ENCODE assay signal across 8 cellular contexts in genomic region chr5:146965781-146966659, GRCh38.
DNase-seq lines count a peak whose midpoint lies in the region; ATAC-seq and TF ChIP-seq lines count a peak whose summit lies in the region.

No MANE protein-coding gene starts in this region.

- no peak for TF ChIP-seq POLR2A in prostate gland (IDR thresholded peaks at IDR 0.05)

- POLR2A ChIA-PET in HEK293T (lab: Yijun Ruan, JAX) = no interaction called here

- H3K4me1 Mint-ChIP-seq in glutamatergic neuron (ENCODE audit: low read depth, unreplicated experiment) = peaks cover 14% of the 10 kb centered on the region

- no peaks in the 10 kb centered on the region; the same call in 1 of the 2 replicates for H3K27me3 ChIP-seq in MG63
- no peaks in the 10 kb centered on the region for H3K27me3 ChIP-seq in RWPE2 (ENCODE audit: insufficient read depth, poor library complexity, severe bottlenecking)
- H3K27me3 ChIP-seq in prostate gland (replicated peaks; ENCODE audit: insufficient read depth) = no peaks in the 10 kb centered on the region

- no peaks in the 10 kb centered on the region for H3K9me3 Mint-ChIP-seq in glutamatergic neuron (ENCODE audit: unreplicated experiment)

- intact Hi-C loops in prostate gland (cut with DNase I) = loop anchor here (2.0 to 10.0 kb wide), 3 partner anchors 219 to 421 kb away; no protein-coding TSS in a partner anchor

- no peaks in the 10 kb centered on the region for H3K9me3 ChIP-seq in MG63
- H3K9me3 ChIP-seq in RWPE2 (ENCODE audit: severe bottlenecking) = no peaks in the 10 kb centered on the region
- no peaks in the 10 kb centered on the region for H3K9me3 ChIP-seq in prostate gland

- H3K4me3 Mint-ChIP-seq in glutamatergic neuron (ENCODE audit: unreplicated experiment) = no peak overlapping the region

- 34% methylated on average over 15 of the region's 15 CpGs for WGBS in prostate gland

- H3K4me3 ChIP-seq in MG63 (no peak overlapping the region), RWPE2 (ENCODE audit: severe bottlenecking) (no peak overlapping the region), prostate gland (no peak overlapping the region)

- peak; percentile 84 for ATAC-seq in RWPE2 (ENCODE audit: low read depth)

- H3K4me1 ChIP-seq in RWPE2 (ENCODE audit: insufficient read depth, poor library complexity, severe bottlenecking) = peaks cover 2% of the 10 kb centered on the region
- no peaks in the 10 kb centered on the region for H3K4me1 ChIP-seq in prostate gland (replicated peaks)

- H3K36me3 ChIP-seq in MG63 (no peaks in the 10 kb centered on the region), RWPE2 (ENCODE audit: low read depth) (no peaks in the 10 kb centered on the region), prostate gland (no peaks in the 10 kb centered on the region)

- DNase-seq in HEK293T (ENCODE audit: extremely low spot score) (peak; percentile 68), MG63 (peak; percentile 48), RWPE2 (ENCODE audit: low spot score) (no peak), glutamatergic neuron (peak; percentile 33), prostate gland (ENCODE audit: low spot score) (peak; percentile 68), OCI-M2 (lab: John Stamatoyannopoulos, UW; ENCODE audit: unreplicated experiment) (no peak)
- DNase-seq in activated naive CD4-positive, alpha-beta T cell treated with anti-CD3 and anti-CD28 coated beads, Interleukin-2, amount 50 U/mL, for 16 hours = peak; percentile 20

- CTCF ChIA-PET in HEK293T (lab: Yijun Ruan, JAX) = interaction anchor here (0.7 to 2.9 kb wide), 11 partner anchors 10 to 519 kb away, joined by 3 to 26 read pairs (median 4); partner anchors contain the start of gene TCERG1

- no peaks in the 10 kb centered on the region for H3K36me3 Mint-ChIP-seq in glutamatergic neuron (ENCODE audit: unreplicated experiment)

- H3K27ac ChIP-seq in RWPE2 (ENCODE audit: poor library complexity, severe bottlenecking) = no peak overlapping the region
- no peak overlapping the region for H3K27ac ChIP-seq in prostate gland

- H3K27ac Mint-ChIP-seq in glutamatergic neuron (ENCODE audit: unreplicated experiment) = no peak overlapping the region

- no peaks in the 10 kb centered on the region for H3K27me3 Mint-ChIP-seq in glutamatergic neuron (ENCODE audit: unreplicated experiment)

- TF ChIP-seq CTCF in GM12874 (IDR thresholded peaks at IDR 0.05; ENCODE audit: insufficient read depth, low read depth, low read length) = peak; percentile 67
- peak; percentile 94 for TF ChIP-seq CTCF in RWPE2 (IDR thresholded peaks at IDR 0.05; ENCODE audit: poor library complexity, severe bottlenecking)
- TF ChIP-seq CTCF in glutamatergic neuron (IDR thresholded peaks at IDR 0.05; ENCODE audit: partially characterized antibody, unreplicated experiment) = peak; percentile 95
- peak; percentile 88 to 97 (median 92) for TF ChIP-seq CTCF in prostate gland (IDR thresholded peaks at IDR 0.05)

TF ChIP-seq in HEK293T, 16 proteins besides CTCF, POLR2A, EP300 and RAD21:
- no peak for TF ChIP-seq NFRKB (IDR thresholded peaks at IDR 0.05)
- TF ChIP-seq L3MBTL2 (conservative IDR thresholded peaks at IDR 0.05) = no peak
- no peak for TF ChIP-seq ELF4 (IDR thresholded peaks at IDR 0.05)
- no peak for TF ChIP-seq FOXA1 (IDR thresholded peaks at IDR 0.05)
- no peak for TF ChIP-seq TARDBP (IDR thresholded peaks at IDR 0.05)
- no peak for TF ChIP-seq BHLHE40 (IDR thresholded peaks at IDR 0.05; ENCODE audit: borderline replicate concordance)
- TF ChIP-seq SUZ12 (IDR thresholded peaks at IDR 0.05) = no peak
- no peak for TF ChIP-seq ZNF384 (IDR thresholded peaks at IDR 0.05)
- TF ChIP-seq ARNT (IDR thresholded peaks at IDR 0.05) = no peak
- TF ChIP-seq SP1 (IDR thresholded peaks at IDR 0.05) = no peak
- no peak for TF ChIP-seq FOXM1 (IDR thresholded peaks at IDR 0.05; ENCODE audit: borderline replicate concordance)
- TF ChIP-seq LEF1 (IDR thresholded peaks at IDR 0.05; ENCODE audit: borderline replicate concordance) = no peak
- TF ChIP-seq FOXK2 (IDR thresholded peaks at IDR 0.05) = no peak
- no peak for TF ChIP-seq PKNOX1 (IDR thresholded peaks at IDR 0.05)
- TF ChIP-seq HDGF (IDR thresholded peaks at IDR 0.05; ENCODE audit: borderline replicate concordance) = no peak
- TF ChIP-seq CTBP1 (IDR thresholded peaks at IDR 0.05; ENCODE audit: borderline replicate concordance) = no peak

Comparison
In these comparisons a context has a peak if more than half of its experiments do, and no peak if none do; other contexts are left out.
1. DNase-seq: peak in HEK293T (single experiment), MG63 (single experiment), activated naive CD4-positive, alpha-beta T cell treated with anti-CD3 and anti-CD28 coated beads, Interleukin-2, amount 50 U/mL, for 16 hours (single experiment), glutamatergic neuron (single experiment) and prostate gland (single experiment); none in RWPE2 (single experiment) and OCI-M2 (single experiment).
2. Peak in every context shown above with its lines, with median percentiles within 50 percentile points of each other: CTCF ChIP-seq.